In genomic region chr6:17485946-17486345, GRCh38 we compare ENCODE assay signal across 16 cellular contexts.
DNase-seq lines count a peak whose midpoint lies in the region; ATAC-seq and TF ChIP-seq lines count a peak whose summit lies in the region.
"Had no signal": no experiment of that assay in that cellular context is flagged by ENCODE, and none has a peak within 500 bp of the region (broad histone marks: within the 10 kb centered on the region; RNA-seq: fewer than 3 reads in every experiment).

No MANE protein-coding gene starts in this region.

- no peaks in the 10 kb centered on the region for H3K27me3 ChIP-seq in right cardiac atrium (ENCODE audit: control insufficient read depth, insufficient read depth)
- H3K27me3 ChIP-seq in gastrocnemius medialis, result no peaks in the 10 kb centered on the region
- no peaks in the 10 kb centered on the region for H3K27me3 ChIP-seq in body of pancreas

- intact Hi-C loops in right cardiac atrium (cut with DNase I) (no loop called here), Right ventricle myocardium superior (cut with DNase I) (no loop called here), gastrocnemius medialis (cut with DNase I; ENCODE audit: low total_unique reads) (no loop called here), body of pancreas (cut with DNase I) (no loop called here)

- H3K27ac ChIP-seq in right cardiac atrium (ENCODE audit: low read length), result peak overlapping the region; percentile 15
- H3K27ac ChIP-seq in gastrocnemius medialis, result peak overlapping the region; percentile 93 to 98 (median 95)
- no peak overlapping the region for H3K27ac ChIP-seq in body of pancreas

- POLR2A ChIA-PET in WTC11 (lab: Charles Lee), result no interaction called here

- H3K27ac Mint-ChIP-seq in WTC11 (no peak overlapping the region), nephron progenitor cell (peak overlapping the region; percentile 45)

- CTCF ChIA-PET in WTC11 (lab: Charles Lee), result no interaction called here

- peaks cover 6% of the 10 kb centered on the region for H3K4me1 Mint-ChIP-seq in WTC11
- H3K4me1 Mint-ChIP-seq in nephron progenitor cell, result peaks cover 39% of the 10 kb centered on the region
- H3K4me1 Mint-ChIP-seq: CD4-positive, alpha-beta memory T cell had no signal

- H3K4me1 ChIP-seq in right cardiac atrium (ENCODE audit: control insufficient read depth, insufficient read depth, low read length) (peaks cover 5% of the 10 kb centered on the region), gastrocnemius medialis (peaks cover 49 to 52% of the 10 kb centered on the region in 2 donors), body of pancreas (no peaks in the 10 kb centered on the region)

- peaks cover 0 to 7% of the 10 kb centered on the region in 2 donors for H3K36me3 ChIP-seq in gastrocnemius medialis
- no peaks in the 10 kb centered on the region for H3K36me3 ChIP-seq in body of pancreas (replicated peaks in 1 of 2; ENCODE audit: insufficient read depth in 1 of 2, low read depth in 2 of 2)
- H3K36me3 ChIP-seq: HAP-1 had no signal

- H3K9me3 Mint-ChIP-seq in WTC11, result peaks cover 4% of the 10 kb centered on the region
- H3K9me3 Mint-ChIP-seq in nephron progenitor cell, result peaks cover 3% of the 10 kb centered on the region

- ATAC-seq in right cardiac atrium, result no peak
- ATAC-seq in Right ventricle myocardium superior (ENCODE audit: poor library complexity), result no peak
- ATAC-seq in WTC11, result no peak
- ATAC-seq in gastrocnemius medialis, result no peak
- no peak for ATAC-seq in body of pancreas
- ATAC-seq in GM19023 (IDR thresholded peaks at IDR 0.05; ENCODE audit: unreplicated experiment), result no peak

- H3K27me3 Mint-ChIP-seq in WTC11 (ENCODE audit: low read depth), result no peaks in the 10 kb centered on the region
- no peaks in the 10 kb centered on the region for H3K27me3 Mint-ChIP-seq in nephron progenitor cell (ENCODE audit: low read depth, poor library complexity)

- H3K4me3 Mint-ChIP-seq in WTC11 (no peak overlapping the region), nephron progenitor cell (no peak overlapping the region)
- H3K4me3 Mint-ChIP-seq: CD4-positive, alpha-beta memory T cell had no signal

- TF ChIP-seq POLR2A in gastrocnemius medialis (IDR thresholded peaks at IDR 0.05) (no peak), body of pancreas (IDR thresholded peaks at IDR 0.05) (no peak)

- no peak for TF ChIP-seq CTCF in WTC11 (IDR thresholded peaks at IDR 0.05)
- no peak for TF ChIP-seq CTCF in nephron progenitor cell (IDR thresholded peaks at IDR 0.05)
- TF ChIP-seq CTCF in gastrocnemius medialis (IDR thresholded peaks at IDR 0.05 in 4 of 5, conservative IDR thresholded peaks at IDR 0.05 in 1 of 5), result no peak
- no peak for TF ChIP-seq CTCF in body of pancreas (IDR thresholded peaks at IDR 0.05)

- in situ Hi-C loops in gastrocnemius medialis (cut with MboI; ENCODE audit: low sequenced_read_pairs in 4 of 4), result loop anchor here in 2 of 4 donors (10.0 to 25.0 kb wide), 2 partner anchors 91 to 199 kb away; partner anchors contain the start of genes CAP2 (in 1 of the 2) and RBM24 (in 1 of the 2)

- 88% methylated on average over 2 of the region's 2 CpGs for WGBS in right cardiac atrium
- 91% methylated on average over 2 of the region's 2 CpGs for WGBS in body of pancreas, 2 donors

- DNase-seq in right cardiac atrium, result no peak
- no peak for DNase-seq in Right ventricle myocardium superior
- no peak for DNase-seq in WTC11 (ENCODE audit: low spot score)
- DNase-seq in nephron progenitor cell, result no peak
- no peak for DNase-seq in gastrocnemius medialis
- no peak for DNase-seq in body of pancreas
- no peak for DNase-seq in RPMI8226
- DNase-seq: Calu3; CD4-positive, alpha-beta memory T cell; COR-L47; DMS153; DMS79 treated with DMSO at 0.1 percent for 48 hours; GF-D8; GOT3 had no signal

- H3K4me3 ChIP-seq in right cardiac atrium (ENCODE audit: low read length) (no peak overlapping the region), gastrocnemius medialis (no peak overlapping the region), body of pancreas (no peak overlapping the region)
- H3K4me3 ChIP-seq: HAP-1 had no signal

- peaks cover 2% of the 10 kb centered on the region for H3K36me3 Mint-ChIP-seq in WTC11
- peaks cover 18% of the 10 kb centered on the region for H3K36me3 Mint-ChIP-seq in nephron progenitor cell (ENCODE audit: low read depth)
- H3K36me3 Mint-ChIP-seq: CD4-positive, alpha-beta memory T cell had no signal

- H3K9me3 ChIP-seq in right cardiac atrium (ENCODE audit: control insufficient read depth, low read length) (no peaks in the 10 kb centered on the region), gastrocnemius medialis (no peaks in the 10 kb centered on the region), body of pancreas (no peaks in the 10 kb centered on the region)
- H3K9me3 ChIP-seq: HAP-1 had no signal

TF ChIP-seq in WTC11, 78 proteins besides CTCF, POLR2A, EP300 and RAD21:
- TF ChIP-seq ZNF121 (CRISPR knock-in tag; IDR thresholded peaks at IDR 0.05) (peak; percentile 85), NR3C1 (CRISPR knock-in tag; conservative IDR thresholded peaks at IDR 0.05; ENCODE audit: low read depth) (no peak), ESRRA (CRISPR knock-in tag; IDR thresholded peaks at IDR 0.05; ENCODE audit: borderline replicate concordance) (no peak), NR2C2 (CRISPR knock-in tag; IDR thresholded peaks at IDR 0.05) (no peak)

Comparison
In these comparisons a context has a peak if more than half of its experiments do, and no peak if none do; other contexts are left out.
1. H3K27ac ChIP-seq: peak in right cardiac atrium (single experiment) and gastrocnemius medialis (4 of 4); none in body of pancreas (0 of 4).